In genomic region chr5:133433641-133434040, GRCh38 we compare ENCODE assay signal across 19 cellular contexts.
"Had no signal": no experiment of that assay in that cellular context is flagged by ENCODE, and none has a peak within 500 bp of the region (broad histone marks: within the 10 kb centered on the region; RNA-seq: fewer than 3 reads in every experiment).

No MANE protein-coding gene starts in this region.

- DNase-seq: cerebellar nuclear complex; dermis blood vessel endothelial cell; effector CD4-positive, alpha-beta T cell; endodermal cell; erythroblast; foreskin melanocyte; left colon; mammary epithelial cell; midbrain; nephron progenitor cell; ovary; right cardiac atrium; small intestine; stimulated activated CD4-positive, alpha-beta T cell treated with anti-CD3 and anti-CD28 coated beads, Interleukin-12 subunit alpha, Interleukin-12 subunit beta, amount 100 ng/mL, for 4 hours; stimulated activated naive CD4-positive, alpha-beta T cell treated with Interleukin-2 at 50 U/mL for 16 hours; thyroid gland; upper lobe of left lung; uterus had no signal

- H3K9me3 ChIP-seq: ovary, thyroid gland, upper lobe of left lung, uterus had no signal

- H3K4me1 ChIP-seq: thyroid gland, upper lobe of left lung, uterus had no signal

- H3K27ac ChIP-seq: hepatocyte, ovary, thyroid gland, upper lobe of left lung, uterus had no signal

- H3K4me3 ChIP-seq: hepatocyte, ovary, thyroid gland, upper lobe of left lung, uterus had no signal

- H3K36me3 ChIP-seq: ovary, thyroid gland, upper lobe of left lung, uterus had no signal

- H3K4me2 ChIP-seq: hepatocyte had no signal

- ATAC-seq: left colon, right cardiac atrium had no signal

- H3K27me3 ChIP-seq: ovary, thyroid gland, upper lobe of left lung, uterus had no signal

- H3K4me3 Mint-ChIP-seq: endodermal cell, nephron progenitor cell had no signal

- H2AFZ ChIP-seq: hepatocyte had no signal

- H3K9me3 Mint-ChIP-seq: endodermal cell, nephron progenitor cell had no signal

- H3K27ac Mint-ChIP-seq: endodermal cell, nephron progenitor cell had no signal
